In genomic region chr15:57158589-57158988, GRCh38 we compare ENCODE assay signal across 11 cellular contexts.
DNase-seq lines count a peak whose midpoint lies in the region; ATAC-seq, FAIRE-seq and TF ChIP-seq lines count a peak whose summit lies in the region.
"Had no signal": no experiment of that assay in that cellular context is flagged by ENCODE, and none has a peak within 500 bp of the region (broad histone marks: within the 10 kb centered on the region; RNA-seq: fewer than 3 reads in every experiment).

No MANE protein-coding gene starts in this region.

- H3K9me3 ChIP-seq in kidney (ENCODE audit: control insufficient read depth in 1 of 2, low read length in 2 of 2), result no peaks in the 10 kb centered on the region
- H3K9me3 ChIP-seq: SJSA1 had no signal

- no peak for TF ChIP-seq CTCF in kidney (IDR thresholded peaks at IDR 0.05; ENCODE audit: borderline replicate concordance, extremely low read depth, insufficient read depth)

- no peak for ATAC-seq in GM21576 (IDR thresholded peaks at IDR 0.05; ENCODE audit: unreplicated experiment)
- ATAC-seq: activated T-cell treated with anti-CD3 and anti-CD28 coated beads, Interleukin-2, amount 50 U/mL, for 4 hours had no signal

- intact Hi-C loops in kidney (cut with DNase I), result no loop called here

- FAIRE-seq in kidney (lab: Jason Lieb, UNC), result no peak

- H3K27ac ChIP-seq in kidney (ENCODE audit: low read depth in 2 of 2, low read length in 2 of 2), result no peak overlapping the region
- H3K27ac ChIP-seq: HL-60, SJSA1 had no signal

- H3K36me3 ChIP-seq in kidney (ENCODE audit: control insufficient read depth in 1 of 2, insufficient read depth in 2 of 2, low read length in 2 of 2), result no peaks in the 10 kb centered on the region
- H3K36me3 ChIP-seq: SJSA1 had no signal

- no peak overlapping the region for H3K9ac ChIP-seq in kidney (ENCODE audit: low read length in 2 of 2)

- H3K4me1 ChIP-seq in kidney (ENCODE audit: control insufficient read depth in 1 of 2, insufficient read depth in 1 of 2, low read depth in 1 of 2, low read length in 2 of 2), result peaks cover 0 to 5% of the 10 kb centered on the region in 2 donors

- H3K4me3 ChIP-seq in kidney (ENCODE audit: low read length in 2 of 2), result no peak overlapping the region
- H3K4me3 ChIP-seq: SJSA1 had no signal

- DNase-seq in COLO668 (lab: John Stamatoyannopoulos, UW; ENCODE audit: unreplicated experiment), result peak; percentile 19
- DNase-seq in MV-4-11 (lab: John Stamatoyannopoulos, UW), result peak; percentile 20
- peak; percentile 43 for DNase-seq in amniotic epithelial cell (ENCODE audit: low read depth)
- DNase-seq in iris pigment epithelial cell (ENCODE audit: low read depth), result peak; percentile 38
- no peak for DNase-seq in retina
- no peak for DNase-seq in kidney
- no peak for DNase-seq in activated naive CD4-positive, alpha-beta T cell treated with Interleukin-2 at 50 U/mL for 16 hours
- DNase-seq: activated T-cell treated with anti-CD3 and anti-CD28 coated beads, Interleukin-2, amount 50 U/mL, for 4 hours had no signal

Comparison
In these comparisons a context has a peak if more than half of its experiments do, and no peak if none do; other contexts are left out.
1. DNase-seq: peak in COLO668 (single experiment), MV-4-11 (single experiment), amniotic epithelial cell (single experiment) and iris pigment epithelial cell (single experiment); none in retina (single experiment), kidney (single experiment) and activated naive CD4-positive, alpha-beta T cell treated with Interleukin-2 at 50 U/mL for 16 hours (single experiment).